Comparison of ENCODE assay signal across 8 cellular contexts in genomic region chr12:54404061-54405004, GRCh38. TPM values are rescaled to one million over a fixed set of nuclear protein-coding genes. Genes with fewer than 3 reads are reported as not detected.
DNase-seq lines count a peak whose midpoint lies in the region; ATAC-seq and TF ChIP-seq lines count a peak whose summit lies in the region.

No MANE protein-coding gene starts in this region.

- no peaks in the 10 kb centered on the region for H3K27me3 ChIP-seq in CD4-positive, alpha-beta T cell (ENCODE audit: control insufficient read depth, insufficient read depth, low read length)
- H3K27me3 ChIP-seq in HAP-1 (ENCODE audit: low read depth), result no peaks in the 10 kb centered on the region

- H3K36me3 Mint-ChIP-seq in CD4-positive, alpha-beta T cell (ENCODE audit: low read depth), result peaks cover 96% of the 10 kb centered on the region
- H3K36me3 Mint-ChIP-seq in activated naive CD8-positive, alpha-beta T cell treated with anti-CD3 and anti-CD28 coated beads, Interleukin-2, amount 50 U/mL, for 24 hours (ENCODE audit: low read depth), result peaks cover 30% of the 10 kb centered on the region

- peak; percentile 99 for TF ChIP-seq CTCF in CD4-positive, alpha-beta T cell (IDR thresholded peaks at IDR 0.05)

- H3K4me1 Mint-ChIP-seq in CD4-positive, alpha-beta T cell (ENCODE audit: low read depth), result peaks cover 50% of the 10 kb centered on the region
- peaks cover 6% of the 10 kb centered on the region for H3K4me1 Mint-ChIP-seq in activated naive CD8-positive, alpha-beta T cell treated with anti-CD3 and anti-CD28 coated beads, Interleukin-2, amount 50 U/mL, for 24 hours

- ATAC-seq in CD4-positive, alpha-beta T cell (ENCODE audit: poor library complexity), result peak; percentile 68
- no peak for ATAC-seq in activated naive CD8-positive, alpha-beta T cell treated with anti-CD3 and anti-CD28 coated beads, Interleukin-2, amount 50 U/mL, for 24 hours
- ATAC-seq in GM21529 (IDR thresholded peaks at IDR 0.05; ENCODE audit: unreplicated experiment) (no peak), HG02852 (IDR thresholded peaks at IDR 0.05; ENCODE audit: unreplicated experiment) (no peak)

- peak overlapping the region; percentile 29 for H3K27ac ChIP-seq in CD4-positive, alpha-beta T cell (ENCODE audit: low read depth, low read length)

- no peak overlapping the region for H3K4me3 Mint-ChIP-seq in CD4-positive, alpha-beta T cell
- no peak overlapping the region for H3K4me3 Mint-ChIP-seq in activated naive CD8-positive, alpha-beta T cell treated with anti-CD3 and anti-CD28 coated beads, Interleukin-2, amount 50 U/mL, for 24 hours

- H3K4me3 ChIP-seq in HAP-1, result no peak overlapping the region

- H3K9me3 ChIP-seq in CD4-positive, alpha-beta T cell (ENCODE audit: control insufficient read depth, low read length), result no peaks in the 10 kb centered on the region
- no peaks in the 10 kb centered on the region for H3K9me3 ChIP-seq in HAP-1

- no peaks in the 10 kb centered on the region for H3K4me1 ChIP-seq in HAP-1

- POLR2A ChIA-PET in CD4-positive, alpha-beta T cell (lab: Charles Lee), result interaction anchor here (0.6 to 1.2 kb wide), 3 partner anchors 9 to 180 kb away, joined by 3 to 7 read pairs (median 3); no protein-coding TSS in a partner anchor

- no peaks in the 10 kb centered on the region for H3K9me3 Mint-ChIP-seq in CD4-positive, alpha-beta T cell
- H3K9me3 Mint-ChIP-seq in activated naive CD8-positive, alpha-beta T cell treated with anti-CD3 and anti-CD28 coated beads, Interleukin-2, amount 50 U/mL, for 24 hours, result no peaks in the 10 kb centered on the region

- peak overlapping the region; percentile 86 for H3K27ac Mint-ChIP-seq in CD4-positive, alpha-beta T cell
- H3K27ac Mint-ChIP-seq in activated naive CD8-positive, alpha-beta T cell treated with anti-CD3 and anti-CD28 coated beads, Interleukin-2, amount 50 U/mL, for 24 hours, result no peak overlapping the region

- CTCF ChIA-PET in CD4-positive, alpha-beta T cell (lab: Charles Lee), result interaction anchor here (0.9 to 8.6 kb wide), 4 partner anchors 11 to 35 kb away, joined by 3 to 147 read pairs (median 6); partner anchors contain the start of gene ITGA5

- H3K36me3 ChIP-seq in HAP-1 (replicated peaks), result peaks cover 61% of the 10 kb centered on the region

- H3K27me3 Mint-ChIP-seq in CD4-positive, alpha-beta T cell, result no peaks in the 10 kb centered on the region
- no peaks in the 10 kb centered on the region for H3K27me3 Mint-ChIP-seq in activated naive CD8-positive, alpha-beta T cell treated with anti-CD3 and anti-CD28 coated beads, Interleukin-2, amount 50 U/mL, for 24 hours

- in situ Hi-C loops in HAP-1 (cut with MboI; ENCODE audit: low sequenced_read_pairs), result no loop called here

- peak; percentile 55 to 72 (median 57) for DNase-seq in CD4-positive, alpha-beta T cell
- DNase-seq in HAP-1 (ENCODE audit: low spot score in 2 of 2) (peak; percentile 42 to 81), SHP77 (lab: John Stamatoyannopoulos, UW) (peak; percentile 38 to 42), inferior parietal cortex (ENCODE audit: extremely low spot score) (peak; percentile 60)
- peak; percentile 70 for DNase-seq in activated naive CD8-positive, alpha-beta T cell treated with anti-CD3 and anti-CD28 coated beads, Interleukin-2, amount 50 U/mL, for 24 hours
- DNase-seq in stimulated activated CD4-positive, alpha-beta T cell treated with anti-CD3 and anti-CD28 coated beads, Interleukin-2, amount 100 ng/mL, for 48 hours, result peak; percentile 55 to 60

- intact Hi-C loops in CD4-positive, alpha-beta T cell (cut with DNase I, micrococcal nuclease), result loop anchor here in 1 of 2 experiments (5.0 kb wide), 1 partner anchor 93 kb away; the partner anchor contains the start of gene NCKAP1L

RNA-seq across cellular contexts. Expression of gene ITGA5, which starts 14.7 kb away (rescaled TPM):
- 100 to 1,000 TPM; 143 to 159 TPM for total RNA-seq in CD4-positive, alpha-beta T cell

RNA-seq across cellular contexts. Expression of gene ZNF385A, which starts 19.8 kb away (rescaled TPM):
- 1 to 10 TPM; 3.8 to 4.7 TPM for total RNA-seq in CD4-positive, alpha-beta T cell

RNA-seq across cellular contexts. Expression of gene GPR84, which starts 40.0 kb away (rescaled TPM):
- total RNA-seq in CD4-positive, alpha-beta T cell, result under 1 TPM; 0.27 to 0.53 TPM
